In the genomic region with DNA sequence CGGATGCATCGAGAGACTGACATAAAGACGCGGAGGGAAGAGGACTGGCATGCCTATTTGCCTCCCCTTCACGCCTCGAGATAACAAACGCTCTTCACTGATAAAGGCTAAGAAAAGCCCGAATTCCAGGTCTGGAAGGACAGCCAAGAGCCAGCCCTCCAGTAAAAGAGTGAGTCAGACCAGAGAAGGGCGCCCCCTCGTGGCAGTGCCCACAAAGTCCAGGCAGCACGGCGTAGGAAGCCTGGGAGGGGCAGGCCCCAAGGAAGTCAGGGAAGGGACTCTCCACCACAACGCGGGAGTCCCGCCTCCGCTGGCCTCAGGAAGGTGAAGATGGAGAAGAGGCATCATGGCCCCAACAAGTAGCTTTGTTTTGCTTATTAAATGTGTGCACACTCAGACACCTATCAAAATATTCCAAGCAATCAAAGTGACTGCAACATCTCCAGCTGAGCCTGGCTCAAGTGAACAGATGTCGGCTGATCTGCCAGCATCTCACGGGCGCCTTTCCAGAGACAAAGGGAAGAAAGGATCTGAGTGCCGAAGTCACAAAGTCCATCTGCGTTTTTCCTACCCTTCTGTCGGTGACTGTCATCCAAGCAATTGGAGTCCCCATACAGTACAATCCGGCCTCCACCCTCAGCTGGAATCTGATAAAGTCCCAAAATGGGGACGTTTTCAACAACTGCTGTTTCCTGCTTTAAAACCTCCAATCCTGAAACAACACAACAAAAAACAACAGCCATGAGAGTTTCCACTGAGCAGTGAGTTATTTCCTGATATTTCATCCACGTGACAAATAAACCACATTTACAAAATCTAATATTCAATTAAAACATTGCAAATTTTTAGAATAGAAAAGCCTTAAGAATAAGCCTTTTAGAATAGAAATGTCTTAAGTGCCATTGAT, we compare ENCODE assay signal across 8 cellular contexts. TPM values are rescaled to one million over a fixed set of nuclear protein-coding genes. Genes with fewer than 3 reads are reported as not detected.
DNase-seq lines count a peak whose midpoint lies in the region; ATAC-seq and TF ChIP-seq lines count a peak whose summit lies in the region.

No MANE protein-coding gene starts in this region.

- peaks cover 51% of the 10 kb centered on the region for H3K36me3 Mint-ChIP-seq in CD4-positive, CD25-positive, alpha-beta regulatory T cell
- peaks cover 0 to 16% of the 10 kb centered on the region in 2 donors for H3K36me3 Mint-ChIP-seq in activated T-cell treated with anti-CD3 and anti-CD28 coated beads, Interleukin-2, amount 50 U/mL, for 72 hours (ENCODE audit: insufficient read depth in 2 of 2)
- H3K36me3 Mint-ChIP-seq in natural killer cell treated with Interleukin-12 subunit alpha and Interleukin-12 subunit beta and Interleukin-15 and Interleukin-18, amount 100 ng/mL, for 72 hours, result peaks cover 7% of the 10 kb centered on the region

- no peaks in the 10 kb centered on the region for H3K9me3 ChIP-seq in CD4-positive, CD25-positive, alpha-beta regulatory T cell (ENCODE audit: control insufficient read depth in 2 of 2, low read length in 2 of 2)
- H3K9me3 ChIP-seq in Panc1 (ENCODE audit: control insufficient read depth, insufficient read depth, low read depth, low read length), result no peaks in the 10 kb centered on the region

- H3K27ac Mint-ChIP-seq in CD4-positive, CD25-positive, alpha-beta regulatory T cell, result peak overlapping the region in 1 of 3 donors; percentile 58
- peak overlapping the region; percentile 38 for H3K27ac Mint-ChIP-seq in activated T-cell treated with anti-CD3 and anti-CD28 coated beads, Interleukin-2, amount 50 U/mL, for 72 hours
- no peak overlapping the region for H3K27ac Mint-ChIP-seq in natural killer cell treated with Interleukin-12 subunit alpha and Interleukin-12 subunit beta and Interleukin-15 and Interleukin-18, amount 100 ng/mL, for 72 hours

- in situ Hi-C loops in Panc1 (cut with HindIII; ENCODE audit: low pct_unique_long_range_greater_than_20kb, low sequenced_read_pairs), result no loop called here

- no peak overlapping the region for H3K4me3 Mint-ChIP-seq in CD4-positive, CD25-positive, alpha-beta regulatory T cell
- H3K4me3 Mint-ChIP-seq in activated T-cell treated with anti-CD3 and anti-CD28 coated beads, Interleukin-2, amount 50 U/mL, for 72 hours, result no peak overlapping the region
- H3K4me3 Mint-ChIP-seq in natural killer cell treated with Interleukin-12 subunit alpha and Interleukin-12 subunit beta and Interleukin-15 and Interleukin-18, amount 100 ng/mL, for 72 hours, result no peak overlapping the region

- H3K4me1 Mint-ChIP-seq in CD4-positive, CD25-positive, alpha-beta regulatory T cell, result peaks cover 0 to 11% (median 2%) of the 10 kb centered on the region in 4 donors
- H3K4me1 Mint-ChIP-seq in activated T-cell treated with anti-CD3 and anti-CD28 coated beads, Interleukin-2, amount 50 U/mL, for 72 hours (ENCODE audit: low read depth), result peaks cover 10% of the 10 kb centered on the region
- H3K4me1 Mint-ChIP-seq in natural killer cell treated with Interleukin-12 subunit alpha and Interleukin-12 subunit beta and Interleukin-15 and Interleukin-18, amount 100 ng/mL, for 72 hours (ENCODE audit: low read depth in 2 of 2), result no peaks in the 10 kb centered on the region

- peak; percentile 37 to 41 (median 38) for DNase-seq in CD4-positive, CD25-positive, alpha-beta regulatory T cell
- DNase-seq in HEK293T (ENCODE audit: extremely low spot score) (peak; percentile 88), Panc1 (ENCODE audit: low read depth, low spot score) (no peak), fibroblast of gingiva (ENCODE audit: low read depth) (peak; percentile 59)
- DNase-seq in activated T-cell treated with anti-CD3 and anti-CD28 coated beads, Interleukin-2, amount 50 U/mL, for 72 hours, result peak; percentile 69 to 76
- no peak for DNase-seq in natural killer cell treated with Interleukin-12 subunit alpha and Interleukin-12 subunit beta and Interleukin-15 and Interleukin-18, amount 100 ng/mL, for 72 hours (ENCODE audit: low spot score)
- peak; percentile 81 for DNase-seq in stimulated activated naive CD8-positive, alpha-beta T cell treated with anti-CD3 and anti-CD28 coated beads, Interleukin-15, Interleukin-2, amounts not matched to agents 100 U/mL and 50 U/mL, for 24 hours

- no peaks in the 10 kb centered on the region for H3K4me1 ChIP-seq in CD4-positive, CD25-positive, alpha-beta regulatory T cell (ENCODE audit: control insufficient read depth, insufficient read depth, low read length, poor library complexity, severe bottlenecking)
- H3K4me1 ChIP-seq in Panc1 (ENCODE audit: control insufficient read depth, insufficient read depth, low read length), result no peaks in the 10 kb centered on the region

- no TSS peak for BruUV-seq in Panc1 (replicated peaks; lab: Mats Ljungman, UMichigan)

- intact Hi-C loops in Panc1 (cut with micrococcal nuclease; ENCODE audit: unreplicated experiment), result no loop called here

- peak; percentile 87 for TF ChIP-seq CTCF in Panc1 (IDR thresholded peaks at IDR 0.05)

- H3K27ac ChIP-seq in CD4-positive, CD25-positive, alpha-beta regulatory T cell (ENCODE audit: insufficient read depth, low read length, poor library complexity, severe bottlenecking), result peak overlapping the region; percentile 19
- no peak overlapping the region for H3K27ac ChIP-seq in Panc1 (ENCODE audit: low read length)

- CTCF ChIA-PET in HEK293T (lab: Yijun Ruan, JAX), result interaction anchor here (0.6 to 4.5 kb wide), 6 partner anchors 9 to 153 kb away, joined by 3 to 34 read pairs (median 4); no protein-coding TSS in a partner anchor
- CTCF ChIA-PET in Panc1 (lab: Charles Lee), result interaction anchor here (1.2 kb wide), 1 partner anchor 106 kb away, joined by 4 read pairs; no protein-coding TSS in a partner anchor

- no peaks in the 10 kb centered on the region for H3K27me3 Mint-ChIP-seq in CD4-positive, CD25-positive, alpha-beta regulatory T cell
- no peaks in the 10 kb centered on the region for H3K27me3 Mint-ChIP-seq in activated T-cell treated with anti-CD3 and anti-CD28 coated beads, Interleukin-2, amount 50 U/mL, for 72 hours (ENCODE audit: low read depth)
- H3K27me3 Mint-ChIP-seq in natural killer cell treated with Interleukin-12 subunit alpha and Interleukin-12 subunit beta and Interleukin-15 and Interleukin-18, amount 100 ng/mL, for 72 hours, result no peaks in the 10 kb centered on the region

- H3K9me3 Mint-ChIP-seq in CD4-positive, CD25-positive, alpha-beta regulatory T cell, result no peaks in the 10 kb centered on the region
- no peaks in the 10 kb centered on the region for H3K9me3 Mint-ChIP-seq in activated T-cell treated with anti-CD3 and anti-CD28 coated beads, Interleukin-2, amount 50 U/mL, for 72 hours
- no peaks in the 10 kb centered on the region for H3K9me3 Mint-ChIP-seq in natural killer cell treated with Interleukin-12 subunit alpha and Interleukin-12 subunit beta and Interleukin-15 and Interleukin-18, amount 100 ng/mL, for 72 hours

- H3K36me3 ChIP-seq in CD4-positive, CD25-positive, alpha-beta regulatory T cell (ENCODE audit: control insufficient read depth, insufficient read depth, low read length), result peaks cover 94% of the 10 kb centered on the region
- peaks cover 6% of the 10 kb centered on the region for H3K36me3 ChIP-seq in Panc1 (ENCODE audit: control insufficient read depth, insufficient read depth, low read length)

- H3K4me3 ChIP-seq in CD4-positive, CD25-positive, alpha-beta regulatory T cell (ENCODE audit: low read depth, low read length), result no peak overlapping the region
- H3K4me3 ChIP-seq in Panc1 (ENCODE audit: low read depth in 2 of 2, low read length in 2 of 2), result no peak overlapping the region

- ATAC-seq in CD4-positive, CD25-positive, alpha-beta regulatory T cell (ENCODE audit: low read depth in 2 of 2), result peak in 1 of 2 donors; percentile 59
- ATAC-seq in Panc1 (peak; percentile 97), GM19455 (IDR thresholded peaks at IDR 0.05; ENCODE audit: unreplicated experiment) (no peak)
- peak; percentile 84 for ATAC-seq in activated T-cell treated with anti-CD3 and anti-CD28 coated beads, Interleukin-2, amount 50 U/mL, for 72 hours (replicated peaks in 1 of 2)
- ATAC-seq in natural killer cell treated with Interleukin-12 subunit alpha and Interleukin-12 subunit beta and Interleukin-15 and Interleukin-18, amount 100 ng/mL, for 72 hours, result peak; percentile 71 to 77
- peak; percentile 78 for ATAC-seq in stimulated activated naive CD8-positive, alpha-beta T cell treated with anti-CD3 and anti-CD28 coated beads, Interleukin-15, Interleukin-2, amounts not matched to agents 100 U/mL and 50 U/mL, for 24 hours

- no peaks in the 10 kb centered on the region for H3K27me3 ChIP-seq in CD4-positive, CD25-positive, alpha-beta regulatory T cell (ENCODE audit: control insufficient read depth, insufficient read depth, low read length)
- H3K27me3 ChIP-seq in Panc1 (ENCODE audit: control insufficient read depth, insufficient read depth, low read length), result no peaks in the 10 kb centered on the region

- POLR2A ChIA-PET in HEK293T (lab: Yijun Ruan, JAX), result no interaction called here
- POLR2A ChIA-PET in Panc1 (lab: Charles Lee), result no interaction called here

TF ChIP-seq in HEK293T, 16 proteins besides CTCF, POLR2A, EP300 and RAD21:
- TF ChIP-seq LEF1 (IDR thresholded peaks at IDR 0.05; ENCODE audit: borderline replicate concordance), result no peak
- TF ChIP-seq HDGF (IDR thresholded peaks at IDR 0.05; ENCODE audit: borderline replicate concordance), result peak; percentile 73; the same call in 1 of the 2 replicates

RNA-seq across cellular contexts. Expression of a gene that starts 20.4 kb away (rescaled TPM):
- total RNA-seq in CD4-positive, CD25-positive, alpha-beta regulatory T cell, result not detected
- polyA plus RNA-seq in CD4-positive, CD25-positive, alpha-beta regulatory T cell, result not detected
- not detected for total RNA-seq in Panc1 (2021; ENCODE audit: unreplicated experiment)
- polyA plus RNA-seq in Panc1 (2012; ENCODE audit: insufficient read length), result not detected
- total RNA-seq in activated T-cell treated with anti-CD3 and anti-CD28 coated beads, Interleukin-2, amount 50 U/mL, for 72 hours, result not detected
- total RNA-seq in natural killer cell treated with Interleukin-12 subunit alpha and Interleukin-12 subunit beta and Interleukin-15 and Interleukin-18, amount 100 ng/mL, for 72 hours, result not detected

RNA-seq across cellular contexts. Expression of a gene that starts 53.8 kb away (rescaled TPM):
- total RNA-seq in CD4-positive, CD25-positive, alpha-beta regulatory T cell, result 118 TPM
- 10 to 100 TPM; 40.6 to 62.5 (median 47.8) TPM for polyA plus RNA-seq in CD4-positive, CD25-positive, alpha-beta regulatory T cell
- 66.8 TPM for total RNA-seq in Panc1 (2021; ENCODE audit: unreplicated experiment)
- 59.6 TPM for polyA plus RNA-seq in Panc1 (2012; ENCODE audit: insufficient read length)
- 10 to 100 TPM; 36.6 to 42.0 TPM for total RNA-seq in activated T-cell treated with anti-CD3 and anti-CD28 coated beads, Interleukin-2, amount 50 U/mL, for 72 hours
- 10 to 100 TPM; 65.4 to 83.4 TPM for total RNA-seq in natural killer cell treated with Interleukin-12 subunit alpha and Interleukin-12 subunit beta and Interleukin-15 and Interleukin-18, amount 100 ng/mL, for 72 hours

Comparison
In these comparisons a context has a peak if more than half of its experiments do, and no peak if none do; other contexts are left out.
1. DNase-seq: peak in CD4-positive, CD25-positive, alpha-beta regulatory T cell (3 of 3), HEK293T (single experiment), activated T-cell treated with anti-CD3 and anti-CD28 coated beads, Interleukin-2, amount 50 U/mL, for 72 hours (2 of 2), fibroblast of gingiva (single experiment) and stimulated activated naive CD8-positive, alpha-beta T cell treated with anti-CD3 and anti-CD28 coated beads, Interleukin-15, Interleukin-2, amounts not matched to agents 100 U/mL and 50 U/mL, for 24 hours (single experiment); none in Panc1 (single experiment) and natural killer cell treated with Interleukin-12 subunit alpha and Interleukin-12 subunit beta and Interleukin-15 and Interleukin-18, amount 100 ng/mL, for 72 hours (single experiment).